17 cellular contexts compared by ENCODE assay signal in genomic region chr13:86729206-86729605, GRCh38.
DNase-seq lines count a peak whose midpoint lies in the region; ATAC-seq, FAIRE-seq and TF ChIP-seq lines count a peak whose summit lies in the region.
"Had no signal": no experiment of that assay in that cellular context is flagged by ENCODE, and none has a peak within 500 bp of the region (broad histone marks: within the 10 kb centered on the region; RNA-seq: fewer than 3 reads in every experiment).

No MANE protein-coding gene starts in this region.

- FAIRE-seq in urothelium cell line (lab: Jason Lieb, UNC) = no peak
- FAIRE-seq: H54, K562 had no signal

- intact Hi-C loops in testis (cut with DNase I; ENCODE audit: low total_unique reads) = no loop called here

- no peaks in the 10 kb centered on the region for H3K79me2 ChIP-seq in Karpas-422 (ENCODE audit: low read length)

- TF ChIP-seq POLR2A in testis (IDR thresholded peaks at IDR 0.05) = no peak

- peak overlapping the region; percentile 77; the same call in 1 of the 2 replicates for H2AFZ ChIP-seq in Karpas-422 (ENCODE audit: low read length)

- WGBS in testis, 2 donors = 61 to 74% methylated on average over 2 of the region's 2 CpGs

- H3K36me3 ChIP-seq in Karpas-422 (ENCODE audit: insufficient read depth, low read length) (no peaks in the 10 kb centered on the region), SK-N-MC (ENCODE audit: insufficient read depth, low read length) (no peaks in the 10 kb centered on the region), testis (ENCODE audit: low read depth, missing control alignments) (no peaks in the 10 kb centered on the region)
- H3K36me3 ChIP-seq: Peyer's patch had no signal

- H3K27ac ChIP-seq in Karpas-422 (ENCODE audit: low read length) (no peak overlapping the region), SK-N-MC (peak overlapping the region; percentile 64), testis (no peak overlapping the region)
- H3K27ac ChIP-seq: Peyer's patch had no signal

- no peaks in the 10 kb centered on the region for H4K20me1 ChIP-seq in Karpas-422 (ENCODE audit: insufficient read depth, low read depth, low read length)

- ATAC-seq in GM21515 (IDR thresholded peaks at IDR 0.05; ENCODE audit: unreplicated experiment) = no peak
- ATAC-seq: K562, Right ventricle myocardium inferior had no signal

- DNase-seq in Karpas-422 = peak; percentile 52
- peak; percentile 86 for DNase-seq in NOMO-1 treated with DMSO at 0.1 percent for 48 hours (lab: John Stamatoyannopoulos, UW; ENCODE audit: unreplicated experiment)
- peak; percentile 22 for DNase-seq in SK-N-MC (ENCODE audit: low read depth, low spot score)
- peak; percentile 1 for DNase-seq in epithelial cell of esophagus (ENCODE audit: low read depth)
- no peak for DNase-seq in dedifferentiated amniotic fluid mesenchymal stem cell (ENCODE audit: extremely low spot score)
- DNase-seq in urothelium cell line (ENCODE audit: low spot score) = no peak
- no peak for DNase-seq in testis
- DNase-seq: COR-L47, NCI-H1105 treated with DMSO at 0.1 percent for 48 hours, NCI-H187 treated with DMSO at 0.1 percent for 48 hours, NCI-H446, NCI-H69, Peyer's patch had no signal

- H3K9me3 ChIP-seq in Karpas-422 (ENCODE audit: low read length) (no peaks in the 10 kb centered on the region; the same call in none of the 2 replicates), SK-N-MC (ENCODE audit: low read depth, low read length) (no peaks in the 10 kb centered on the region), testis (no peaks in the 10 kb centered on the region)

- H3K9me2 ChIP-seq in Karpas-422 (replicated peaks; ENCODE audit: insufficient read depth, low read length) = no peaks in the 10 kb centered on the region

- H3K4me3 ChIP-seq in Karpas-422 (ENCODE audit: low read length) = no peak overlapping the region
- peak overlapping the region; percentile 61 for H3K4me3 ChIP-seq in SK-N-MC
- no peak overlapping the region for H3K4me3 ChIP-seq in epithelial cell of esophagus (ENCODE audit: low read length)
- no peak overlapping the region for H3K4me3 ChIP-seq in testis
- H3K4me3 ChIP-seq: K562, Peyer's patch had no signal

- peaks cover 4% of the 10 kb centered on the region; the same call in 1 of the 2 replicates for H3K4me1 ChIP-seq in Karpas-422 (ENCODE audit: low read length)
- no peaks in the 10 kb centered on the region for H3K4me1 ChIP-seq in testis
- H3K4me1 ChIP-seq: Peyer's patch had no signal

- no peaks in the 10 kb centered on the region for H3K27me3 ChIP-seq in Karpas-422 (ENCODE audit: low read length)
- H3K27me3 ChIP-seq in testis = no peaks in the 10 kb centered on the region
- H3K27me3 ChIP-seq: Peyer's patch had no signal

- no peak overlapping the region for H3K4me2 ChIP-seq in Karpas-422 (ENCODE audit: low read depth, low read length, poor library complexity, severe bottlenecking)

- H3K9ac ChIP-seq in Karpas-422 (ENCODE audit: low read length) (no peak overlapping the region), SK-N-MC (ENCODE audit: insufficient read length) (peak overlapping the region; percentile 39)

- TF ChIP-seq CTCF in epithelial cell of esophagus (IDR thresholded peaks at IDR 0.05; ENCODE audit: insufficient read depth, low read depth, low read length, missing control alignments) (no peak), testis (IDR thresholded peaks at IDR 0.05) (no peak)

Comparison
In these comparisons a context has a peak if more than half of its experiments do, and no peak if none do; other contexts are left out.
1. DNase-seq: peak in Karpas-422 (single experiment), NOMO-1 treated with DMSO at 0.1 percent for 48 hours (single experiment), SK-N-MC (single experiment) and epithelial cell of esophagus (single experiment); none in dedifferentiated amniotic fluid mesenchymal stem cell (single experiment), urothelium cell line (single experiment) and testis (single experiment).